ENCODE assay signal across 9 cellular contexts in the genomic region with DNA sequence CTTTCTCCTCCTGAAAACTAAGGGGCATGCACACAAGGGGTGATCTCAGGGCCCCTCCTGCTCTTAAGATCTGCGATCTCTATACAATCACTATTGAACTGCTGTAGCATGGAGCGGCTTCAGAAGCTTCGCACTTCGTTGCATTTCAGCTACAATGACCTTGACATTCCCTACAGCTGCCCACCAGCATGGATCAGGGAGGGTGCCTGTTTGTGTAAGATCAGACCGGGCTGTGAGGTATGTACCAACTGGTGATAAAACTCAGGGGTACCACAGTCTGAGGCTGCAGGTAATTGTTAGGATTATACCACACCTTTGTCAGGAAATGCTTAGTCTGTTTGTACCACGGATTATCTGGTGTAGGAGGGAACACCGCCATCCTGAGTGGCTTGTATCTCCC.
"Had no signal": no experiment of that assay in that cellular context is flagged by ENCODE, and none has a peak within 500 bp of the region (broad histone marks: within the 10 kb centered on the region; RNA-seq: fewer than 3 reads in every experiment).

No MANE protein-coding gene starts in this region.

- H3K4me3 ChIP-seq: adrenal gland had no signal

- H3K27ac ChIP-seq: adrenal gland, brain microvascular endothelial cell had no signal

- H3K4me1 ChIP-seq: adrenal gland had no signal

- H3K27me3 Mint-ChIP-seq: activated B cell treated with CpG ODN at 0.5 μM for 24 hours; activated CD4-positive, alpha-beta memory T cell treated with anti-CD3 and anti-CD28 coated beads for 36 hours; T-cell had no signal

- H3K9me3 Mint-ChIP-seq: activated B cell treated with CpG ODN at 0.5 μM for 24 hours; activated CD4-positive, alpha-beta memory T cell treated with anti-CD3 and anti-CD28 coated beads for 36 hours; activated naive CD4-positive, alpha-beta T cell treated with anti-CD3 and anti-CD28 coated beads for 36 hours; activated naive CD4-positive, alpha-beta T cell treated with anti-CD3 and anti-CD28 coated beads, Interleukin-2, amount 50 U/mL, for 72 hours; activated T-cell treated with anti-CD3 and anti-CD28 coated beads, Interleukin-2, amount 50 U/mL, for 4 hours; activated T-helper 1 cell treated with anti-CD3 and anti-CD28 coated beads, Interleukin-12 subunit alpha, Interleukin-12 subunit beta, Interleukin-2, Interleukin-4 antibody, amounts not matched to agents 30 ng/mL and 10 ng/mL and 1 ng/mL, durations not matched to agents 14 hours and 24 hours and 36 hours; T-cell had no signal

- DNase-seq: activated B cell treated with CpG ODN at 0.5 μM for 24 hours had no signal

- H3K36me3 Mint-ChIP-seq: activated CD4-positive, alpha-beta memory T cell treated with anti-CD3 and anti-CD28 coated beads for 36 hours; activated naive CD4-positive, alpha-beta T cell treated with anti-CD3 and anti-CD28 coated beads, Interleukin-2, amount 50 U/mL, for 72 hours; T-cell had no signal

- H3K27ac Mint-ChIP-seq: activated B cell treated with CpG ODN at 0.5 μM for 24 hours; activated CD4-positive, alpha-beta memory T cell treated with anti-CD3 and anti-CD28 coated beads for 36 hours; activated naive CD4-positive, alpha-beta T cell treated with anti-CD3 and anti-CD28 coated beads for 36 hours; activated naive CD4-positive, alpha-beta T cell treated with anti-CD3 and anti-CD28 coated beads, Interleukin-2, amount 50 U/mL, for 72 hours; activated T-helper 1 cell treated with anti-CD3 and anti-CD28 coated beads, Interleukin-12 subunit alpha, Interleukin-12 subunit beta, Interleukin-2, Interleukin-4 antibody, amounts not matched to agents 30 ng/mL and 10 ng/mL and 1 ng/mL, durations not matched to agents 14 hours and 24 hours and 36 hours; T-cell had no signal

- H3K27me3 ChIP-seq: adrenal gland, brain microvascular endothelial cell had no signal

- H3K4me3 Mint-ChIP-seq: activated B cell treated with CpG ODN at 0.5 μM for 24 hours; activated CD4-positive, alpha-beta memory T cell treated with anti-CD3 and anti-CD28 coated beads for 36 hours had no signal

- H3K36me3 ChIP-seq: adrenal gland, brain microvascular endothelial cell had no signal

- H3K9me3 ChIP-seq: adrenal gland had no signal
